In the genomic region with DNA sequence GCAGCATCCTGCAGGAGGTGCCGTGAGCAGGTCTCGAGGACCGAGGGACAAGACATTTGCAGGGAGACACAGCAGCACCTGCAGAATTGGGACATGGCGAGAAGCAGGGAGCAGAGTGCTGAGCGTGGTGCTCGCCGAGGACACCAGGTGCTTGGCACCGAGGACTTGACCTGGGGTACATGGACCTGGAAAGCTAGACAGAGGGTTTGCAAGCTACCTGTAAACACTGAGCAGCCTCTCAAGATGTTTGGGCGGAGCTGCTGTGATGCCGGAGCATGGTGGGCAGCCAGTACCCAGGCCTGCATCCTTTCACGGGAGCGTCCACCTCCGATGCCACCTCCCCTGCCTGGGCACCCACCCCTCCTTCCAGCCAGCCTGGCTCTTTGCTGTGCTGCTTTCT, we compare ENCODE assay signal across 3 cellular contexts.
"Had no signal": no experiment of that assay in that cellular context is flagged by ENCODE, and none has a peak within 500 bp of the region (broad histone marks: within the 10 kb centered on the region; RNA-seq: fewer than 3 reads in every experiment).

No MANE protein-coding gene starts in this region.

- H3K4me3 ChIP-seq: GM12878 had no signal

- DNase-seq: GDM1, GF-D8 had no signal
